18 cellular contexts compared by ENCODE assay signal in genomic region chr5:111598996-111599395, GRCh38.
DNase-seq lines count a peak whose midpoint lies in the region; ATAC-seq and TF ChIP-seq lines count a peak whose summit lies in the region.
"Had no signal": no experiment of that assay in that cellular context is flagged by ENCODE, and none has a peak within 500 bp of the region (broad histone marks: within the 10 kb centered on the region; RNA-seq: fewer than 3 reads in every experiment).

No MANE protein-coding gene starts in this region.

- peak overlapping the region; percentile 54 for H3K4me3 ChIP-seq in trophoblast cell (ENCODE audit: low read depth, low read length)
- H3K4me3 ChIP-seq: A549; BLaER1 treated with 17β-estradiol and CSF1 and Interleukin-3, amounts not matched to agents 10 nM and 100 nM; GM12878 had no signal

- H2BK12ac ChIP-seq in trophoblast cell (ENCODE audit: low read length) = no peak overlapping the region

- no CpG with 5 or more reads among the region's 2 CpGs for WGBS in trophoblast cell (ENCODE audit: extremely low coverage, insufficient coverage, insufficient read length)

- H3K9ac ChIP-seq in trophoblast cell (ENCODE audit: low read length) = no peak overlapping the region
- H3K9ac ChIP-seq: BLaER1 treated with 17β-estradiol and CSF1 and Interleukin-3, amounts not matched to agents 10 nM and 100 nM had no signal

- H3K36me3 ChIP-seq in trophoblast cell (ENCODE audit: control insufficient read depth in 1 of 2, insufficient read depth in 2 of 2, low read length in 2 of 2) = no peaks in the 10 kb centered on the region
- H3K36me3 ChIP-seq: BLaER1 treated with 17β-estradiol and CSF1 and Interleukin-3, amounts not matched to agents 10 nM and 100 nM had no signal

- H2AFZ ChIP-seq in trophoblast cell (ENCODE audit: insufficient read depth, low read length, poor library complexity) = no peak overlapping the region

- no peak overlapping the region for H2AK5ac ChIP-seq in trophoblast cell (ENCODE audit: low read length)

- intact Hi-C loops in Right ventricle myocardium inferior (cut with DNase I) (no loop called here), left cardiac atrium (cut with DNase I) (no loop called here)

- H2BK5ac ChIP-seq in trophoblast cell (ENCODE audit: low read depth, low read length, poor library complexity) = no peak overlapping the region

- no peaks in the 10 kb centered on the region for H3K4me1 ChIP-seq in foreskin keratinocyte
- no peaks in the 10 kb centered on the region for H3K4me1 ChIP-seq in trophoblast cell (ENCODE audit: control insufficient read depth in 1 of 2, insufficient read depth in 2 of 2, low read length in 2 of 2)
- H3K4me1 ChIP-seq: A549; BLaER1 treated with 17β-estradiol and CSF1 and Interleukin-3, amounts not matched to agents 10 nM and 100 nM; Caco-2 had no signal

- ATAC-seq in Right ventricle myocardium inferior (peak; percentile 10), left cardiac atrium (no peak), foreskin keratinocyte (peak; percentile 79)
- ATAC-seq: A549; CD8-positive, alpha-beta T cell; GM12878 had no signal

- no peak overlapping the region for H4K8ac ChIP-seq in trophoblast cell (ENCODE audit: low read depth, low read length)

- DNase-seq in Right ventricle myocardium inferior (ENCODE audit: missing footprints) = no peak
- DNase-seq in left cardiac atrium = no peak
- peak in 1 of 2 donors; percentile 53 for DNase-seq in foreskin keratinocyte
- no peak for DNase-seq in trophoblast cell
- no peak for DNase-seq in GM10248 (ENCODE audit: extremely low spot score)
- no peak for DNase-seq in amygdala (lab: John Stamatoyannopoulos, UW)
- DNase-seq: AML-193; Caco-2; Calu3; CD4-positive, alpha-beta T cell; CD8-positive, alpha-beta T cell; DMS79 treated with DMSO at 0.1 percent for 48 hours; GF-D8 had no signal

- H4K91ac ChIP-seq in trophoblast cell (ENCODE audit: low read depth, low read length) = no peak overlapping the region

- CTCF ChIA-PET in GM10248 (lab: Yijun Ruan, JAX) = interaction anchor here (1.0 to 1.6 kb wide), 2 partner anchors 11 to 14 kb away, joined by 3 to 4 read pairs; no protein-coding TSS in a partner anchor

- no peak overlapping the region for H3K18ac ChIP-seq in trophoblast cell (ENCODE audit: low read length)

- no peak overlapping the region for H3K27ac ChIP-seq in foreskin keratinocyte
- no peak overlapping the region for H3K27ac ChIP-seq in trophoblast cell (ENCODE audit: low read depth, low read length)
- H3K27ac ChIP-seq: 22Rv1; A549; BLaER1 treated with 17β-estradiol and CSF1 and Interleukin-3, amounts not matched to agents 10 nM and 100 nM; C4-2B had no signal

- H4K12ac ChIP-seq in trophoblast cell (ENCODE audit: low read depth, low read length) = no peak overlapping the region

- H3K4me2 ChIP-seq in trophoblast cell (ENCODE audit: low read length) = no peak overlapping the region
- H3K4me2 ChIP-seq: A549; BLaER1 treated with 17β-estradiol and CSF1 and Interleukin-3, amounts not matched to agents 10 nM and 100 nM had no signal

- POLR2A ChIA-PET in GM10248 (lab: Yijun Ruan, JAX) = no interaction called here

- peak overlapping the region; percentile 27 for H3K23ac ChIP-seq in trophoblast cell (ENCODE audit: low read length)

- no peaks in the 10 kb centered on the region for H3K79me1 ChIP-seq in trophoblast cell (ENCODE audit: low read length)

- no peak overlapping the region for H3K14ac ChIP-seq in trophoblast cell (ENCODE audit: low read length)

- peaks cover 2% of the 10 kb centered on the region for H3K9me3 ChIP-seq in trophoblast cell (ENCODE audit: insufficient read depth, low read depth, low read length)
- H3K9me3 ChIP-seq: A549, Caco-2 had no signal

- H3K27me3 ChIP-seq in foreskin keratinocyte (peaks cover 41% of the 10 kb centered on the region), trophoblast cell (ENCODE audit: insufficient read depth, low read length) (no peaks in the 10 kb centered on the region)
- H3K27me3 ChIP-seq: BLaER1 treated with 17β-estradiol and CSF1 and Interleukin-3, amounts not matched to agents 10 nM and 100 nM had no signal

- TF ChIP-seq CTCF in foreskin keratinocyte (conservative IDR thresholded peaks at IDR 0.05) = no peak
- TF ChIP-seq CTCF in GM10248 (IDR thresholded peaks at IDR 0.05; ENCODE audit: control extremely low read depth, extremely low read depth, low read depth, missing control alignments) = no peak

- no peak overlapping the region for H2BK120ac ChIP-seq in trophoblast cell (ENCODE audit: insufficient read depth, low read length, poor library complexity)

- H3K79me2 ChIP-seq in trophoblast cell (ENCODE audit: control insufficient read depth, insufficient read depth, low read length, poor library complexity) = no peaks in the 10 kb centered on the region

- H3K4ac ChIP-seq in trophoblast cell (ENCODE audit: low read depth, low read length) = no peak overlapping the region

Comparison
In these comparisons a context has a peak if more than half of its experiments do, and no peak if none do; other contexts are left out.
1. ATAC-seq: peak in Right ventricle myocardium inferior (single experiment) and foreskin keratinocyte (single experiment); none in left cardiac atrium (0 of 2).